In genomic region chr11:46236918-46237247, GRCh38 we compare ENCODE assay signal across 13 cellular contexts. TPM values are rescaled to one million over a fixed set of nuclear protein-coding genes. Genes with fewer than 3 reads are reported as not detected.
DNase-seq lines count a peak whose midpoint lies in the region; ATAC-seq and TF ChIP-seq lines count a peak whose summit lies in the region.
"Had no signal": no experiment of that assay in that cellular context is flagged by ENCODE, and none has a peak within 500 bp of the region (broad histone marks: within the 10 kb centered on the region; RNA-seq: fewer than 3 reads in every experiment).

No MANE protein-coding gene starts in this region.

- peak overlapping the region in 6 of 10 donors; percentile 52 to 69 (median 59) for H3K4me3 ChIP-seq in heart right ventricle
- no peak overlapping the region for H3K4me3 ChIP-seq in adrenal gland
- H3K4me3 ChIP-seq in lower lobe of right lung: peak overlapping the region; percentile 62
- H3K4me3 ChIP-seq: GM12878 had no signal

- DNase-seq in heart right ventricle (no peak), Right ventricle myocardium superior (no peak), adrenal gland (no peak), lower lobe of right lung (peak; percentile 61), DMS153 treated with DMSO at 0.1 percent for 48 hours (lab: John Stamatoyannopoulos, UW; ENCODE audit: unreplicated experiment) (no peak), amniotic stem cell (lab: John Stamatoyannopoulos, UW) (no peak)
- DNase-seq: MM.1S, NCI-H82 had no signal

- WGBS in heart right ventricle, 2 donors: 81 to 88% methylated on average over 5 of the region's 5 CpGs
- 33 to 43% (median 37%) methylated on average over 5 of the region's 5 CpGs for WGBS in adrenal gland, 4 donors

- TF ChIP-seq CTCF in heart right ventricle (IDR thresholded peaks at IDR 0.05) (no peak), adrenal gland (IDR thresholded peaks at IDR 0.05) (no peak), lower lobe of right lung (IDR thresholded peaks at IDR 0.05) (no peak)

- intact Hi-C loops in heart right ventricle (cut with DNase I): loop anchor here in 6 of 10 donors (5.0 to 10.0 kb wide), 3 partner anchors 115 to 272 kb away; partner anchors contain the start of gene PHF21A (in 5 of the 6)
- intact Hi-C loops in Right ventricle myocardium superior (cut with DNase I): loop anchor here (10.0 kb wide), 1 partner anchor 112 kb away; the partner anchor contains the start of gene PHF21A
- intact Hi-C loops in adrenal gland (cut with DNase I): loop anchor here in 1 of 2 donors (10.0 kb wide), 1 partner anchor 112 kb away; the partner anchor contains the start of gene PHF21A
- intact Hi-C loops in lower lobe of right lung (cut with DNase I): no loop called here

- H3K27ac ChIP-seq in heart right ventricle (peak overlapping the region in 5 of 10 donors; percentile 90 to 99 (median 93)), adrenal gland (peak overlapping the region in 4 of 5 donors; percentile 90 to 96 (median 92)), lower lobe of right lung (peak overlapping the region; percentile 89)
- H3K27ac ChIP-seq: BLaER1 had no signal

- H3K27me3 ChIP-seq in heart right ventricle (peaks cover 0 to 8% (median 0%) of the 10 kb centered on the region in 7 donors), adrenal gland (no peaks in the 10 kb centered on the region), lower lobe of right lung (ENCODE audit: low read depth) (no peaks in the 10 kb centered on the region)

- H3K36me3 ChIP-seq in heart right ventricle (no peaks in the 10 kb centered on the region), adrenal gland (replicated peaks in 1 of 2) (no peaks in the 10 kb centered on the region), lower lobe of right lung (no peaks in the 10 kb centered on the region)
- H3K36me3 ChIP-seq: BLaER1, gastroesophageal sphincter had no signal

- H3K4me1 ChIP-seq in heart right ventricle (peaks cover 7 to 37% (median 18%) of the 10 kb centered on the region in 9 donors), adrenal gland (replicated peaks in 1 of 2) (peaks cover 12 to 29% of the 10 kb centered on the region in 2 donors), lower lobe of right lung (peaks cover 31% of the 10 kb centered on the region)

- H3K9me3 ChIP-seq in heart right ventricle (peaks cover 0 to 19% (median 5%) of the 10 kb centered on the region in 11 donors), adrenal gland (replicated peaks in 1 of 3) (no peaks in the 10 kb centered on the region), lower lobe of right lung (no peaks in the 10 kb centered on the region)
- H3K9me3 ChIP-seq: gastroesophageal sphincter had no signal

- ATAC-seq in heart right ventricle (peak in 1 of 8 donors; percentile 1), Right ventricle myocardium superior (ENCODE audit: poor library complexity) (no peak), lower lobe of right lung (no peak), HG03520 (IDR thresholded peaks at IDR 0.05; ENCODE audit: unreplicated experiment) (no peak), GM21737 (IDR thresholded peaks at IDR 0.05; ENCODE audit: unreplicated experiment) (no peak)

- TF ChIP-seq POLR2A in adrenal gland (IDR thresholded peaks at IDR 0.05): no peak

RNA-seq across cellular contexts. Expression of gene CREB3L1, which starts 40.6 kb away (rescaled TPM):
- total RNA-seq in heart right ventricle (100 to 1,000 TPM in 1 of 10 donors, 10 to 100 TPM in 9; 14.9 to 127 (median 36.1) TPM), Right ventricle myocardium superior (69.2 TPM), adrenal gland (10 to 100 TPM in 7 of 8 donors, 1 to 10 TPM in 1; 9.5 to 31.7 (median 18.7) TPM), lower lobe of right lung (40.5 TPM)
- polyA plus RNA-seq in heart right ventricle (10 to 100 TPM in 1 of 2 donors, 1 to 10 TPM in 1; 9.7 to 49.5 TPM), adrenal gland (10 to 100 TPM; 28.5 to 31.5 (median 29.0) TPM)

Comparison
In these comparisons a context has a peak if more than half of its experiments do, and no peak if none do; other contexts are left out.
1. H3K4me3 ChIP-seq: peak in heart right ventricle (6 of 10) and lower lobe of right lung (single experiment); none in adrenal gland (0 of 4).